Comparison of ENCODE assay signal across 5 cellular contexts in genomic region chr1:48258106-48258505, GRCh38. TPM values are rescaled to one million over a fixed set of nuclear protein-coding genes. Genes with fewer than 3 reads are reported as not detected.
"Had no signal": no experiment of that assay in that cellular context is flagged by ENCODE, and none has a peak within 500 bp of the region (broad histone marks: within the 10 kb centered on the region; RNA-seq: fewer than 3 reads in every experiment).

No MANE protein-coding gene starts in this region.

- ATAC-seq: HepG2, K562 had no signal

- H3K27ac ChIP-seq: HL-60 had no signal

- DNase-seq: IMR-90 had no signal

- H3K4me3 ChIP-seq: K562 had no signal

RNA-seq across cellular contexts. Expression of gene SLC5A9, which starts 35.6 kb away (rescaled TPM):
- total RNA-seq: HT1080, IMR-90, K562 had no signal
